Comparison of ENCODE assay signal across 26 cellular contexts in genomic region chr5:3511774-3512173, GRCh38.
"Had no signal": no experiment of that assay in that cellular context is flagged by ENCODE, and none has a peak within 500 bp of the region (broad histone marks: within the 10 kb centered on the region; RNA-seq: fewer than 3 reads in every experiment).

No MANE protein-coding gene starts in this region.

- DNase-seq: activated CD4-positive, alpha-beta memory T cell treated with anti-CD3 and anti-CD28 coated beads for 36 hours; activated CD4-positive, CD25-positive, alpha-beta regulatory T cell treated with anti-CD3 and anti-CD28 coated beads, Interleukin-2, amount 50 U/mL, for 72 hours; activated CD8-positive, alpha-beta memory T cell treated with anti-CD3 and anti-CD28 coated beads, Interleukin-2, amount 50 U/mL, for 4 hours; activated effector memory CD4-positive, alpha-beta T cell treated with anti-CD3 and anti-CD28 coated beads, Interleukin-2, amount 50 U/mL, for 16 hours; activated naive CD4-positive, alpha-beta T cell treated with anti-CD3 and anti-CD28 coated beads for 36 hours; activated naive CD8-positive, alpha-beta T cell treated with anti-CD3 and anti-CD28 coated beads for 36 hours; activated T-cell treated with anti-CD3 and anti-CD28 coated beads, Interleukin-2, amount 50 U/mL, for 1 hour; adrenal gland; cerebellar nuclear complex; colonic mucosa; effector CD8-positive, alpha-beta T cell; hippocampal formation; left cardiac atrium; lower lobe of right lung; mesenchymal stem cell; naive thymus-derived CD8-positive, alpha-beta T cell; posterior cingulate gyrus; right cardiac atrium; stimulated activated naive CD4-positive, alpha-beta T cell; T-helper 17 cell had no signal

- H3K36me3 ChIP-seq: adrenal gland, ascending aorta, cardiac muscle cell, colonic mucosa, gastroesophageal sphincter, lower lobe of right lung, spleen, suprapubic skin, tibial nerve had no signal

- H3K27me3 ChIP-seq: adrenal gland, ascending aorta, cardiac muscle cell, colonic mucosa, spleen, tibial nerve had no signal

- ATAC-seq: gastroesophageal sphincter; left cardiac atrium; lower lobe of right lung; naive thymus-derived CD8-positive, alpha-beta T cell; right cardiac atrium; T-helper 17 cell had no signal

- H3K4me3 ChIP-seq: adrenal gland, ascending aorta, cardiac muscle cell, colonic mucosa, gastroesophageal sphincter, lower lobe of right lung, spleen, suprapubic skin, tibial nerve had no signal

- H3K9me3 ChIP-seq: adrenal gland, ascending aorta, colonic mucosa, gastroesophageal sphincter, lower lobe of right lung, suprapubic skin had no signal

- H3K4me1 ChIP-seq: adrenal gland, colonic mucosa, gastroesophageal sphincter, lower lobe of right lung, spleen, suprapubic skin, tibial nerve had no signal

- H3K27ac ChIP-seq: adrenal gland, ascending aorta, cardiac muscle cell, colonic mucosa, gastroesophageal sphincter, lower lobe of right lung, spleen, suprapubic skin, tibial nerve had no signal
